ENCODE assay signal across 14 cellular contexts in genomic region chr9:108756746-108757490, GRCh38.
DNase-seq lines count a peak whose midpoint lies in the region; ATAC-seq and TF ChIP-seq lines count a peak whose summit lies in the region.
"Had no signal": no experiment of that assay in that cellular context is flagged by ENCODE, and none has a peak within 500 bp of the region (broad histone marks: within the 10 kb centered on the region; RNA-seq: fewer than 3 reads in every experiment).

No MANE protein-coding gene starts in this region.

- DNase-seq in GM06990 (ENCODE audit: extremely low read depth, insufficient read length) (no peak), RWPE1 (ENCODE audit: low spot score) (peak; percentile 44), fibroblast of villous mesenchyme (ENCODE audit: low read depth) (no peak), DMS153 treated with DMSO at 0.1 percent for 48 hours (lab: John Stamatoyannopoulos, UW; ENCODE audit: unreplicated experiment) (no peak)
- no peak for DNase-seq in stimulated activated CD4-positive, alpha-beta T cell treated with anti-CD3 and anti-CD28 coated beads, Interleukin-2, amount 100 ng/mL, for 48 hours
- no peak for DNase-seq in stimulated activated naive CD4-positive, alpha-beta T cell (lab: John Stamatoyannopoulos, UW)
- DNase-seq: activated naive CD8-positive, alpha-beta T cell treated with anti-CD3 and anti-CD28 coated beads, Interleukin-2, amount 10 ng/mL, durations not matched to agents 7 days and 5 days; C1 segment of cervical spinal cord; GOT3; NK-92 treated with Interleukin-12 subunit alpha and Interleukin-12 subunit beta, amount 100 ng/mL, for 24 hours; transverse colon had no signal

- CTCF ChIA-PET in RWPE1 (lab: Yijun Ruan, JAX): interaction anchor here (0.6 to 1.2 kb wide), 3 partner anchors 11 to 1038 kb away, joined by 3 to 7 read pairs (median 4); no protein-coding TSS in a partner anchor

- TF ChIP-seq CTCF in 22Rv1 (IDR thresholded peaks at IDR 0.05) (peak; percentile 59), GM06990 (IDR thresholded peaks at IDR 0.05; ENCODE audit: insufficient read depth, low read length, poor library complexity, severe bottlenecking) (peak; percentile 3), RWPE1 (conservative IDR thresholded peaks at IDR 0.05; ENCODE audit: low read depth) (no peak; the same call in 1 of the 2 replicates), fibroblast of villous mesenchyme (IDR thresholded peaks at IDR 0.05; ENCODE audit: insufficient read depth, low read depth, low read length) (peak; percentile 27)

- H3K4me3 ChIP-seq in GM06990 (replicated peaks; ENCODE audit: low read depth, low read length) (no peak overlapping the region), fibroblast of villous mesenchyme (ENCODE audit: low read depth, low read length) (no peak overlapping the region)
- H3K4me3 ChIP-seq: transverse colon had no signal

- no peaks in the 10 kb centered on the region for H3K27me3 ChIP-seq in GM06990 (replicated peaks; ENCODE audit: control insufficient read depth, insufficient read depth, low read length)
- H3K27me3 ChIP-seq: transverse colon had no signal

- no peak overlapping the region for H3K27ac ChIP-seq in 22Rv1
- no peak overlapping the region for H3K27ac ChIP-seq in RWPE1
- H3K27ac ChIP-seq: transverse colon had no signal

- POLR2A ChIA-PET in RWPE1 (lab: Yijun Ruan, JAX; ENCODE audit: low non-redundant PET): no interaction called here

- H3K36me3 ChIP-seq in GM06990 (ENCODE audit: control insufficient read depth, insufficient read depth, low read length): no peaks in the 10 kb centered on the region
- H3K36me3 ChIP-seq: transverse colon had no signal

- no peak for ATAC-seq in HG03139 (IDR thresholded peaks at IDR 0.05; ENCODE audit: unreplicated experiment)
- ATAC-seq: sciatic nerve had no signal
